Comparison of ENCODE assay signal across 1 cellular context in the genomic region with DNA sequence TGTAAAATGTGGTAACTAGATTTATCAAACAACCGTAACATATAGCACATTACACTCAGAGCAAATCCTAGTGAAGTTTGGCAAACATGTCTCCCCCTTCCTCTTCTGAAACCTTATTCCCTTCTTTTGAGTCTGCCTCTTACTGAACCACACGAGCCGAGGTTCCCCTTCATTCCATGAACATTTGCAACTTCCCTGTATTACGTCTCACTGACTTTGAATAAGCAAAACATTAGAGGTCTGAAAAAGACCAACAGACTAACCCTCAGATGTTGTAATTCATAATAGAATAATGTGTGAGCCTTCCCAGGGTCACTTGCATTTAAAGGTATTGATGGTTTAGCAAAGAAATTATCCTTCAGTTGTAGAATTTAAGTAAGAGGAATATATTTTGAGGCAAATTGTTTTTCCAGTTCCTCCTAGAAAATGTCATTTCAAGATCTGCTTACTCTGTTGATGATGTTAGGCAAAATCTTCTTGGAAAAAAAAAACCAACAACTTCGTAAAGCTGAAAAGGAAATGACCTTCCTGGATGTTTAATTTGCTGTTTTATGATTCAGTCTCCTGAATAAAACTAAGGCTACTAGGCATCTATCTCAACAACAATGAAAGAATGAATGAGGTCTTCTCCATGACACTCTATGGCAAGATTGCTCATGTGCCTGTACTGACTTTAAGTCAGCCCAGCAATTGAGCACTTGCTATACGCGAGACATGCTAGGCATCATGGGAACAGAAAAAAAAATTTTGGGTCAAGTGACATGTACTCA.
TF ChIP-seq lines count a peak whose summit lies in the region.

No MANE protein-coding gene starts in this region.

TF ChIP-seq in HepG2, 621 proteins besides CTCF, POLR2A, EP300 and RAD21:
- TF ChIP-seq SPEN (CRISPR knock-in tag; IDR thresholded peaks at IDR 0.05; ENCODE audit: low read depth) (no peak), EHMT2 (IDR thresholded peaks at IDR 0.05; ENCODE audit: borderline replicate concordance, low read depth, low read length) (0 out of 2 replicates have a peak, but pooled peaks have one; percentile 30)
TF ChIP-seq in HepG2: peak in this region for 1.
